ENCODE assay signal across 19 cellular contexts in the genomic region with DNA sequence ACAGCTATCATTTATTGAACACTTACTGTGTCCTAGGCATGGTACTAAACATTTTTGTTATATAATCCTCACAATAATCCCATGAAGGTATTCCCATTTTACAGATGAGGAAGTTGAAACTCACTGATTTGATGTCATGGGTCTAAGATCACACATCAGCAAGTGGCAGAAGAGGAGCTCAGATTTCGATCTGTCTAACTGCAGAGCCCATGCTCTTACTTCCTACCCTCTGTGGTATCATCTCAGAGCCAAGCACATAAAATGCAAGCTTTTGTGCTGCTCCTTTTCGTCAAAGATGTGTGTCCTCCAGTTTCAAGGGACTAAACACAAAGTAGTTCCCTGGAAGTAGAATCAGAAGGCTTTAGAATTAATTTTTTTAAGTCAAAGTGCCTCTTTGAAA.
"Had no signal": no experiment of that assay in that cellular context is flagged by ENCODE, and none has a peak within 500 bp of the region (broad histone marks: within the 10 kb centered on the region; RNA-seq: fewer than 3 reads in every experiment).

No MANE protein-coding gene starts in this region.

- H3K36me3 ChIP-seq: right lobe of liver, uterus had no signal

- H3K4me1 ChIP-seq: foreskin keratinocyte, right lobe of liver, uterus had no signal

- H3K9me3 ChIP-seq: right lobe of liver, uterus had no signal

- H3K27ac ChIP-seq: foreskin keratinocyte, right lobe of liver, uterus had no signal

- H3K27me3 ChIP-seq: foreskin keratinocyte, uterus had no signal

- H3K4me3 ChIP-seq: lung, right lobe of liver, uterus had no signal

- DNase-seq: activated B cell treated with CpG ODN at 0.5 μM for 24 hours; activated CD4-positive, alpha-beta T cell treated with anti-CD3 and anti-CD28 coated beads for 36 hours; activated CD4-positive, alpha-beta T cell treated with anti-CD3 and anti-CD28 coated beads, Interleukin-2, amount 50 U/mL, for 4 hours; activated CD8-positive, alpha-beta memory T cell treated with anti-CD3 and anti-CD28 coated beads, Interleukin-2, amount 50 U/mL, for 48 hours; activated naive CD4-positive, alpha-beta T cell treated with anti-CD3 and anti-CD28 coated beads for 36 hours; activated T-cell treated with anti-CD3 and anti-CD28 coated beads, Interleukin-2, amount 50 U/mL, for 4 hours; amygdala; effector CD8-positive, alpha-beta T cell; erythroblast; foreskin keratinocyte; kidney; posterior cingulate gyrus; right lobe of liver; stimulated activated CD4-positive, alpha-beta T cell treated with anti-CD3 and anti-CD28 coated beads, Interleukin-2, amount 100 ng/mL, for 24 hours; stimulated activated naive CD8-positive, alpha-beta T cell treated with anti-CD3 and anti-CD28 coated beads, Interleukin-15, amount 100 ng/mL, for 72 hours; T1000; trophoblast cell; uterus had no signal
